13 cellular contexts compared by ENCODE assay signal in genomic region chr2:169222665-169223064, GRCh38.
DNase-seq lines count a peak whose midpoint lies in the region; ATAC-seq and TF ChIP-seq lines count a peak whose summit lies in the region.
"Had no signal": no experiment of that assay in that cellular context is flagged by ENCODE, and none has a peak within 500 bp of the region (broad histone marks: within the 10 kb centered on the region; RNA-seq: fewer than 3 reads in every experiment).

No MANE protein-coding gene starts in this region.

- H3K4me1 ChIP-seq in breast epithelium: no peaks in the 10 kb centered on the region
- H3K4me1 ChIP-seq in MM.1S (ENCODE audit: low read length): peaks cover 14% of the 10 kb centered on the region
- H3K4me1 ChIP-seq in CD8-positive, alpha-beta T cell (ENCODE audit: insufficient read depth, low read length): no peaks in the 10 kb centered on the region
- H3K4me1 ChIP-seq in thyroid gland: peaks cover 12 to 33% of the 10 kb centered on the region in 2 donors

- intact Hi-C loops in MCF 10A (cut with micrococcal nuclease) (loop anchor here (2.0 to 5.0 kb wide), 3 partner anchors 112 to 275 kb away; no protein-coding TSS in a partner anchor), breast epithelium (cut with DNase I; ENCODE audit: low total_unique reads) (no loop called here), thyroid gland (cut with DNase I) (no loop called here)
- intact Hi-C loops in CD8-positive, alpha-beta T cell (cut with DNase I, micrococcal nuclease): loop anchor here in 1 of 2 experiments (5.0 kb wide), 1 partner anchor 260 kb away; no protein-coding TSS in a partner anchor

- H3K9ac ChIP-seq in MM.1S (ENCODE audit: low read length): no peak overlapping the region

- H3K36me3 Mint-ChIP-seq in MCF 10A (ENCODE audit: insufficient read depth, unreplicated experiment): no peaks in the 10 kb centered on the region
- H3K36me3 Mint-ChIP-seq in CD8-positive, alpha-beta T cell: no peaks in the 10 kb centered on the region

- no TSS peak for BruUV-seq in MCF 10A (replicated peaks; lab: Mats Ljungman, UMichigan)

- H3K27me3 Mint-ChIP-seq in MCF 10A (ENCODE audit: insufficient read depth, unreplicated experiment): peaks cover 2% of the 10 kb centered on the region
- no peaks in the 10 kb centered on the region for H3K27me3 Mint-ChIP-seq in stimulated activated naive CD8-positive, alpha-beta T cell treated with anti-CD3 and anti-CD28 coated beads, Interleukin-15, amount 100 ng/mL, for 72 hours
- H3K27me3 Mint-ChIP-seq in CD8-positive, alpha-beta T cell (ENCODE audit: low read depth): no peaks in the 10 kb centered on the region

- no peaks in the 10 kb centered on the region for H4K20me1 ChIP-seq in MM.1S (ENCODE audit: insufficient read depth, low read length)

- no peak overlapping the region for H2AFZ ChIP-seq in MM.1S (ENCODE audit: low read length)

- H3K36me3 ChIP-seq in breast epithelium (no peaks in the 10 kb centered on the region), MM.1S (replicated peaks; ENCODE audit: insufficient read depth, low read length) (no peaks in the 10 kb centered on the region), thyroid gland (no peaks in the 10 kb centered on the region)
- H3K36me3 ChIP-seq in CD8-positive, alpha-beta T cell (ENCODE audit: insufficient read depth, low read length): no peaks in the 10 kb centered on the region
- H3K36me3 ChIP-seq: MG63 had no signal

- no peak overlapping the region; the same call in 1 of the 2 replicates for H3K4me2 ChIP-seq in MM.1S (ENCODE audit: low read depth, low read length)

- H3K27me3 ChIP-seq in breast epithelium (no peaks in the 10 kb centered on the region), MM.1S (replicated peaks; ENCODE audit: insufficient read depth, low read length) (no peaks in the 10 kb centered on the region), thyroid gland (no peaks in the 10 kb centered on the region)
- no peaks in the 10 kb centered on the region for H3K27me3 ChIP-seq in CD8-positive, alpha-beta T cell (ENCODE audit: insufficient read depth, low read length)

- no peaks in the 10 kb centered on the region for H3K9me3 Mint-ChIP-seq in MCF 10A (ENCODE audit: unreplicated experiment)
- no peaks in the 10 kb centered on the region for H3K9me3 Mint-ChIP-seq in stimulated activated naive CD8-positive, alpha-beta T cell treated with anti-CD3 and anti-CD28 coated beads, Interleukin-15, amount 100 ng/mL, for 72 hours
- H3K9me3 Mint-ChIP-seq in CD8-positive, alpha-beta T cell: no peaks in the 10 kb centered on the region
- H3K9me3 Mint-ChIP-seq: activated CD4-positive, alpha-beta T cell treated with anti-CD3 and anti-CD28 coated beads, Interleukin-2, amount 10 ng/mL, durations not matched to agents 24 days and 14 days had no signal

- no peak overlapping the region for H3K4me3 Mint-ChIP-seq in MCF 10A (ENCODE audit: unreplicated experiment)
- H3K4me3 Mint-ChIP-seq in stimulated activated naive CD8-positive, alpha-beta T cell treated with anti-CD3 and anti-CD28 coated beads, Interleukin-15, amount 100 ng/mL, for 72 hours: no peak overlapping the region
- H3K4me3 Mint-ChIP-seq in CD8-positive, alpha-beta T cell: no peak overlapping the region
- H3K4me3 Mint-ChIP-seq: activated CD4-positive, alpha-beta T cell treated with anti-CD3 and anti-CD28 coated beads, Interleukin-2, amount 10 ng/mL, durations not matched to agents 24 days and 14 days had no signal

- H3K9me2 ChIP-seq in MM.1S (replicated peaks; ENCODE audit: insufficient read depth, low read length): no peaks in the 10 kb centered on the region

- H3K79me2 ChIP-seq in MM.1S (ENCODE audit: low read length): no peaks in the 10 kb centered on the region

- H3K27ac Mint-ChIP-seq in MCF 10A (ENCODE audit: low read depth, unreplicated experiment): no peak overlapping the region
- no peak overlapping the region for H3K27ac Mint-ChIP-seq in stimulated activated naive CD8-positive, alpha-beta T cell treated with anti-CD3 and anti-CD28 coated beads, Interleukin-15, amount 100 ng/mL, for 72 hours
- H3K27ac Mint-ChIP-seq in CD8-positive, alpha-beta T cell: no peak overlapping the region
- H3K27ac Mint-ChIP-seq: activated CD4-positive, alpha-beta T cell treated with anti-CD3 and anti-CD28 coated beads, Interleukin-2, amount 10 ng/mL, durations not matched to agents 24 days and 14 days had no signal

- no peaks in the 10 kb centered on the region for H3K4me1 Mint-ChIP-seq in MCF 10A (ENCODE audit: insufficient read depth, unreplicated experiment)
- H3K4me1 Mint-ChIP-seq in stimulated activated naive CD8-positive, alpha-beta T cell treated with anti-CD3 and anti-CD28 coated beads, Interleukin-15, amount 100 ng/mL, for 72 hours: no peaks in the 10 kb centered on the region
- no peaks in the 10 kb centered on the region for H3K4me1 Mint-ChIP-seq in CD8-positive, alpha-beta T cell (ENCODE audit: low read depth)
- H3K4me1 Mint-ChIP-seq: activated CD4-positive, alpha-beta T cell treated with anti-CD3 and anti-CD28 coated beads, Interleukin-2, amount 10 ng/mL, durations not matched to agents 24 days and 14 days had no signal

- CTCF ChIA-PET in MCF 10A (lab: Yijun Ruan, JAX): interaction anchor here (0.9 to 11.1 kb wide), 22 partner anchors 8 to 875 kb away, joined by 3 to 75 read pairs (median 5); no protein-coding TSS in a partner anchor
- CTCF ChIA-PET in CD8-positive, alpha-beta T cell (lab: Charles Lee): no interaction called here

- TF ChIP-seq CTCF in MCF 10A (IDR thresholded peaks at IDR 0.05; ENCODE audit: unreplicated experiment) (no peak), breast epithelium (IDR thresholded peaks at IDR 0.05) (no peak), MM.1S (IDR thresholded peaks at IDR 0.05; ENCODE audit: low read length) (no peak), thyroid gland (IDR thresholded peaks at IDR 0.05) (no peak)
- TF ChIP-seq CTCF in CD8-positive, alpha-beta T cell (IDR thresholded peaks at IDR 0.05): no peak

- DNase-seq in MCF 10A (ENCODE audit: unreplicated experiment) (peak; percentile 23), breast epithelium (ENCODE audit: low spot score in 2 of 2) (no peak), MM.1S (peak; percentile 83), activated gamma-delta T cell treated with Interleukin-2 at 50 U/mL for 16 hours (no peak), thyroid gland (no peak)
- no peak for DNase-seq in stimulated activated naive CD8-positive, alpha-beta T cell treated with anti-CD3 and anti-CD28 coated beads, Interleukin-15, amount 100 ng/mL, for 72 hours
- no peak for DNase-seq in CD8-positive, alpha-beta T cell
- DNase-seq: activated CD4-positive, alpha-beta T cell treated with anti-CD3 and anti-CD28 coated beads, Interleukin-2, amount 10 ng/mL, durations not matched to agents 24 days and 14 days; activated naive CD4-positive, alpha-beta T cell treated with anti-CD3 and anti-CD28 coated beads, Interleukin-2, amount 50 U/mL, for 16 hours; DMS53; MG63; NCI-H526 had no signal

- H3K27ac ChIP-seq in breast epithelium: no peak overlapping the region
- H3K27ac ChIP-seq in MM.1S (ENCODE audit: low read length): no peak overlapping the region
- no peak overlapping the region for H3K27ac ChIP-seq in CD8-positive, alpha-beta T cell (ENCODE audit: low read depth, low read length)
- peak overlapping the region in 1 of 3 donors; percentile 3 for H3K27ac ChIP-seq in thyroid gland

- WGBS in thyroid gland, 2 donors: 66 to 71% methylated on average over 3 of the region's 3 CpGs

- POLR2A ChIA-PET in MCF 10A (lab: Yijun Ruan, JAX): interaction anchor here (0.6 to 1.4 kb wide), 3 partner anchors 18 to 1268 kb away, joined by 3 read pairs; no protein-coding TSS in a partner anchor
- POLR2A ChIA-PET in CD8-positive, alpha-beta T cell (lab: Charles Lee): no interaction called here

- ATAC-seq in HG02623 (IDR thresholded peaks at IDR 0.05; ENCODE audit: unreplicated experiment): peak; percentile 80
- peak; percentile 93 for ATAC-seq in stimulated activated naive CD8-positive, alpha-beta T cell treated with anti-CD3 and anti-CD28 coated beads, Interleukin-15, amount 100 ng/mL, for 72 hours
- no peak for ATAC-seq in CD8-positive, alpha-beta T cell

- no peak overlapping the region for H3K4me3 ChIP-seq in breast epithelium
- H3K4me3 ChIP-seq in MM.1S (ENCODE audit: low read length): no peak overlapping the region
- no peak overlapping the region for H3K4me3 ChIP-seq in CD8-positive, alpha-beta T cell (ENCODE audit: low read depth, low read length)
- no peak overlapping the region for H3K4me3 ChIP-seq in thyroid gland (replicated peaks in 1 of 3)
- H3K4me3 ChIP-seq: MG63 had no signal

- 0 out of 2 replicates have a peak, but pooled peaks cover 9% of the 10 kb centered on the region for H3F3A ChIP-seq in MM.1S (ENCODE audit: insufficient read depth, low read length)

- TF ChIP-seq POLR2A in breast epithelium (IDR thresholded peaks at IDR 0.05) (no peak), thyroid gland (IDR thresholded peaks at IDR 0.05) (no peak)

- H3K9me3 ChIP-seq in breast epithelium (no peaks in the 10 kb centered on the region), MM.1S (replicated peaks; ENCODE audit: insufficient read depth, low read length) (no peaks in the 10 kb centered on the region), thyroid gland (no peaks in the 10 kb centered on the region)
- no peaks in the 10 kb centered on the region for H3K9me3 ChIP-seq in CD8-positive, alpha-beta T cell (ENCODE audit: low read length)
- H3K9me3 ChIP-seq: MG63 had no signal

Comparison
In these comparisons a context has a peak if more than half of its experiments do, and no peak if none do; other contexts are left out.
1. DNase-seq: peak in MCF 10A (single experiment) and MM.1S (single experiment); none in breast epithelium (0 of 2), stimulated activated naive CD8-positive, alpha-beta T cell treated with anti-CD3 and anti-CD28 coated beads, Interleukin-15, amount 100 ng/mL, for 72 hours (0 of 2), activated gamma-delta T cell treated with Interleukin-2 at 50 U/mL for 16 hours (single experiment), CD8-positive, alpha-beta T cell (0 of 7) and thyroid gland (0 of 2).